In the genomic region with DNA sequence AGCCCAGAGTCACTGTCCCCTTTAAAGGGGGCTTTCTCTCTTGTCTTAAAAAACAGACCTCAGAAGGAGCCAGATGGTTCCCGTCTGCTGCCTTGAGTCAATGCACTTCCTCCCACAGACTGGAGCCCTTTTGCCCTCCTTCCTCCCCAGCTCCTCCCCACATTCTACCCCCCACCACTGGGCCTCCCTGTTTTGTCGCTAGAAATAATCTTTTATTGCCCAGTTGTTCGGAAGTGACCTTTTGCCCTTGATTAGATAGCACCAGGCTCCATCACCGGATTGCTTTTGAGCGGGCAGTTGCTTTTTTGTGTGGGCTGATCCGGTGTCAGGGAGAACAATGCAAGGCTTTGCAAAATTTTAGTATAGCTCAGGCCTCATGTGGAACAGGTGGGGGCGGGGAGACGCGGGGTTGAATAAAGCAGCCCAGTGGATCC, we compare ENCODE assay signal across 1 cellular context.
TF ChIP-seq lines count a peak whose summit lies in the region.

No MANE protein-coding gene starts in this region.

TF ChIP-seq in GM23338, 12 proteins besides CTCF, POLR2A, EP300 and RAD21 (continued from another document):
- TF ChIP-seq, protein P1, sequence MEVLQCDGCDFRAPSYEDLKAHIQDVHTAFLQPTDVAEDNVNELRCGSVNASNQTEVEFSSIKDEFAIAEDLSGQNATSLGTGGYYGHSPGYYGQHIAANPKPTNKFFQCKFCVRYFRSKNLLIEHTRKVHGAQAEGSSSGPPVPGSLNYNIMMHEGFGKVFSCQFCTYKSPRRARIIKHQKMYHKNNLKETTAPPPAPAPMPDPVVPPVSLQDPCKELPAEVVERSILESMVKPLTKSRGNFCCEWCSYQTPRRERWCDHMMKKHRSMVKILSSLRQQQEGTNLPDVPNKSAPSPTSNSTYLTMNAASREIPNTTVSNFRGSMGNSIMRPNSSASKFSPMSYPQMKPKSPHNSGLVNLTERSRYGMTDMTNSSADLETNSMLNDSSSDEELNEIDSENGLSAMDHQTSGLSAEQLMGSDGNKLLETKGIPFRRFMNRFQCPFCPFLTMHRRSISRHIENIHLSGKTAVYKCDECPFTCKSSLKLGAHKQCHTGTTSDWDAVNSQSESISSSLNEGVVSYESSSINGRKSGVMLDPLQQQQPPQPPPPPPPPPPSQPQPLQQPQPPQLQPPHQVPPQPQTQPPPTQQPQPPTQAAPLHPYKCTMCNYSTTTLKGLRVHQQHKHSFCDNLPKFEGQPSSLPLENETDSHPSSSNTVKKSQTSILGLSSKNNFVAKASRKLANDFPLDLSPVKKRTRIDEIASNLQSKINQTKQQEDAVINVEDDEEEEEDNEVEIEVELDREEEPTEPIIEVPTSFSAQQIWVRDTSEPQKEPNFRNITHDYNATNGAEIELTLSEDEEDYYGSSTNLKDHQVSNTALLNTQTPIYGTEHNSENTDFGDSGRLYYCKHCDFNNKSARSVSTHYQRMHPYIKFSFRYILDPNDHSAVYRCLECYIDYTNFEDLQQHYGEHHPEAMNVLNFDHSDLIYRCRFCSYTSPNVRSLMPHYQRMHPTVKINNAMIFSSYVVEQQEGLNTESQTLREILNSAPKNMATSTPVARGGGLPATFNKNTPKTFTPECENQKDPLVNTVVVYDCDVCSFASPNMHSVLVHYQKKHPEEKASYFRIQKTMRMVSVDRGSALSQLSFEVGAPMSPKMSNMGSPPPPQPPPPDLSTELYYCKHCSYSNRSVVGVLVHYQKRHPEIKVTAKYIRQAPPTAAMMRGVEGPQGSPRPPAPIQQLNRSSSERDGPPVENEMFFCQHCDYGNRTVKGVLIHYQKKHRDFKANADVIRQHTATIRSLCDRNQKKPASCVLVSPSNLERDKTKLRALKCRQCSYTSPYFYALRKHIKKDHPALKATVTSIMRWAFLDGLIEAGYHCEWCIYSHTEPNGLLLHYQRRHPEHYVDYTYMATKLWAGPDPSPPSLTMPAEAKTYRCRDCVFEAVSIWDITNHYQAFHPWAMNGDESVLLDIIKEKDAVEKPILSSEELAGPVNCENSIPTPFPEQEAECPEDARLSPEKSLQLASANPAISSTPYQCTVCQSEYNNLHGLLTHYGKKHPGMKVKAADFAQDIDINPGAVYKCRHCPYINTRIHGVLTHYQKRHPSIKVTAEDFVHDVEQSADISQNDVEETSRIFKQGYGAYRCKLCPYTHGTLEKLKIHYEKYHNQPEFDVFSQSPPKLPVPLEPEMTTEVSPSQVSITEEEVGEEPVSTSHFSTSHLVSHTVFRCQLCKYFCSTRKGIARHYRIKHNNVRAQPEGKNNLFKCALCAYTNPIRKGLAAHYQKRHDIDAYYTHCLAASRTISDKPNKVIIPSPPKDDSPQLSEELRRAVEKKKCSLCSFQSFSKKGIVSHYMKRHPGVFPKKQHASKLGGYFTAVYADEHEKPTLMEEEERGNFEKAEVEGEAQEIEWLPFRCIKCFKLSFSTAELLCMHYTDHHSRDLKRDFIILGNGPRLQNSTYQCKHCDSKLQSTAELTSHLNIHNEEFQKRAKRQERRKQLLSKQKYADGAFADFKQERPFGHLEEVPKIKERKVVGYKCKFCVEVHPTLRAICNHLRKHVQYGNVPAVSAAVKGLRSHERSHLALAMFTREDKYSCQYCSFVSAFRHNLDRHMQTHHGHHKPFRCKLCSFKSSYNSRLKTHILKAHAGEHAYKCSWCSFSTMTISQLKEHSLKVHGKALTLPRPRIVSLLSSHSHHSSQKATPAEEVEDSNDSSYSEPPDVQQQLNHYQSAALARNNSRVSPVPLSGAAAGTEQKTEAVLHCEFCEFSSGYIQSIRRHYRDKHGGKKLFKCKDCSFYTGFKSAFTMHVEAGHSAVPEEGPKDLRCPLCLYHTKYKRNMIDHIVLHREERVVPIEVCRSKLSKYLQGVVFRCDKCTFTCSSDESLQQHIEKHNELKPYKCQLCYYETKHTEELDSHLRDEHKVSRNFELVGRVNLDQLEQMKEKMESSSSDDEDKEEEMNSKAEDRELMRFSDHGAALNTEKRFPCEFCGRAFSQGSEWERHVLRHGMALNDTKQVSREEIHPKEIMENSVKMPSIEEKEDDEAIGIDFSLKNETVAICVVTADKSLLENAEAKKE (CRISPR knock-in tag; IDR thresholded peaks at IDR 0.05), result no peak
